ENCODE assay signal across 23 cellular contexts in the genomic region with DNA sequence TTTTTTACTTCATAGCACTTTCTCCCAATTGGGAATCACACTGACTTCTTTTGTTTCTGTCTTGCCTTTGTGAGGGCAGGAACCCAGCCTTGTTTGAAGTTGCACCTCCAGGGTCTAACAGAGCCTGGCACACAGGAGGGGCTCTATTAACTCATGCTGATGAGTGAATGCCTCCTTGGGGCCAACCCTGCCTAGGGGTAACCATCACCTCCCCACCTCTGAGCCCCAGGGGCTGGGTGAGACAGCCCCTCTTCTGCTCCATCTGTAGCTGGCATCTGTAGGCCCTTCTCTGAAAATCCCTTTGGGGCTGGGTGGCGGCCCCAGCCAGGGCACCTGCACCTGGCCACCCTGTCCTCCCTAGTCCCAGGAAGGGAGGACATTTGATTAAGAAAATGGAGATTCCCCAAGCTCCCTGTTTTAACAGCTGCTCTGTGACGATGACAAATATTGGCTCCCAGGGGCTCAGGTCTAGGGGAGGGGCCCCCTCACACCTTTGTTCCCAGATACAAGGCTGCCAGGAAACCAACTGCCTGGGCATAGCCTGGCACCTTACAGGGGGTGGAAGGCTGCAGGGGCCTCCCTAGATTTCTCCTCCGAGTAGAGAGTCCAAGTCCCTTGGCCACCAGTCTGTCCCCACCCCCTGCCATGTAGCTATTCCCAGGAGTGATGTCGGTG. TPM values are rescaled to one million over a fixed set of nuclear protein-coding genes. Genes with fewer than 3 reads are reported as not detected.
DNase-seq lines count a peak whose midpoint lies in the region; ATAC-seq, FAIRE-seq and TF ChIP-seq lines count a peak whose summit lies in the region.
"Had no signal": no experiment of that assay in that cellular context is flagged by ENCODE, and none has a peak within 500 bp of the region (broad histone marks: within the 10 kb centered on the region; RNA-seq: fewer than 3 reads in every experiment).

No MANE protein-coding gene starts in this region.

- H3K4me3 Mint-ChIP-seq in IgD-negative memory B cell (peak overlapping the region in 1 of 4 donors; percentile 45), immature natural killer cell (no peak overlapping the region)
- H3K4me3 Mint-ChIP-seq: natural killer cell had no signal

- ATAC-seq in GM19397 (IDR thresholded peaks at IDR 0.05; ENCODE audit: unreplicated experiment), result no peak
- ATAC-seq: natural killer cell, psoas muscle had no signal

- H3K27ac Mint-ChIP-seq in IgD-negative memory B cell (peak overlapping the region; percentile 16 to 77 (median 63)), immature natural killer cell (no peak overlapping the region)

- no peak for TF ChIP-seq CTCF in D721Med (IDR thresholded peaks at IDR 0.05; ENCODE audit: insufficient read depth, missing control alignments)

- no peaks in the 10 kb centered on the region for H3K9me3 ChIP-seq in BLaER1 treated with 17β-estradiol and CSF1 and Interleukin-3, amounts not matched to agents 10 nM and 100 nM (replicated peaks in 1 of 11)
- H3K9me3 ChIP-seq: ascending aorta, psoas muscle had no signal

- peaks cover 0 to 35% (median 3%) of the 10 kb centered on the region in 11 experiments; a peak in 11 of 22 replicates for H4K20me1 ChIP-seq in BLaER1 treated with 17β-estradiol and CSF1 and Interleukin-3, amounts not matched to agents 10 nM and 100 nM

- no peak overlapping the region for H3K27ac ChIP-seq in BLaER1 treated with 17β-estradiol and CSF1 and Interleukin-3, amounts not matched to agents 10 nM and 100 nM
- H3K27ac ChIP-seq: ascending aorta, psoas muscle had no signal

- TF ChIP-seq POLR2A in GM12892 (IDR thresholded peaks at IDR 0.05; ENCODE audit: low read depth, low read length), result no peak

- H3K36me3 ChIP-seq in BLaER1 treated with 17β-estradiol and CSF1 and Interleukin-3, amounts not matched to agents 10 nM and 100 nM, result peaks cover 11 to 26% (median 18%) of the 10 kb centered on the region in 11 experiments; a peak in 21 of 22 replicates
- H3K36me3 ChIP-seq: ascending aorta had no signal

- peak overlapping the region in 10 of 11 experiments; percentile 7 to 96 (median 94); a peak in 15 of 22 replicates for H3K4me2 ChIP-seq in BLaER1 treated with 17β-estradiol and CSF1 and Interleukin-3, amounts not matched to agents 10 nM and 100 nM
- H3K4me2 ChIP-seq: smooth muscle cell had no signal

- 0 out of 22 replicates have a peak overlapping the region, but pooled peaks of 1 of the 11 experiments have one; percentile 24 for H3K9ac ChIP-seq in BLaER1 treated with 17β-estradiol and CSF1 and Interleukin-3, amounts not matched to agents 10 nM and 100 nM

- H3K36me3 Mint-ChIP-seq in IgD-negative memory B cell, result peaks cover 3% of the 10 kb centered on the region
- no peaks in the 10 kb centered on the region for H3K36me3 Mint-ChIP-seq in immature natural killer cell
- H3K36me3 Mint-ChIP-seq: natural killer cell had no signal

- DNase-seq in NCI-H69 (lab: John Stamatoyannopoulos, UW), result peak; percentile 97
- peak in 2 of 3 donors; percentile 19 to 25 for DNase-seq in immature natural killer cell
- DNase-seq in GM12892 (ENCODE audit: insufficient read length), result no peak
- no peak for DNase-seq in D721Med (ENCODE audit: insufficient read length, low spot score)
- DNase-seq in T-helper 2 cell, result no peak
- DNase-seq: activated CD4-positive, alpha-beta T cell treated with anti-CD3 and anti-CD28 coated beads for 1 hour; activated gamma-delta T cell treated with Interleukin-2 at 50 U/mL for 16 hours; foreskin fibroblast; GF-D8; mammary epithelial cell; natural killer cell; NCI-H187; NCI-H82; psoas muscle; stimulated activated CD4-positive, alpha-beta T cell treated with anti-CD3 and anti-CD28 coated beads, Interleukin-4, amount 100 ng/mL, for 24 hours had no signal

- H3K27me3 ChIP-seq in BLaER1 treated with 17β-estradiol and CSF1 and Interleukin-3, amounts not matched to agents 10 nM and 100 nM, result no peaks in the 10 kb centered on the region
- H3K27me3 ChIP-seq: ascending aorta had no signal

- H3K9me3 Mint-ChIP-seq in IgD-negative memory B cell (no peaks in the 10 kb centered on the region), immature natural killer cell (no peaks in the 10 kb centered on the region)
- H3K9me3 Mint-ChIP-seq: natural killer cell had no signal

- H3K4me1 Mint-ChIP-seq in IgD-negative memory B cell (peaks cover 14 to 29% (median 20%) of the 10 kb centered on the region in 3 donors), immature natural killer cell (peaks cover 11 to 13% of the 10 kb centered on the region in 2 donors)

- H3K4me1 ChIP-seq in BLaER1 treated with 17β-estradiol and CSF1 and Interleukin-3, amounts not matched to agents 10 nM and 100 nM, result peaks cover 33 to 76% (median 70%) of the 10 kb centered on the region in 10 experiments
- H3K4me1 ChIP-seq: psoas muscle had no signal

- no peaks in the 10 kb centered on the region for H3K27me3 Mint-ChIP-seq in IgD-negative memory B cell
- peaks cover 23 to 45% (median 36%) of the 10 kb centered on the region in 3 donors for H3K27me3 Mint-ChIP-seq in immature natural killer cell (ENCODE audit: low read depth in 3 of 3)

- no peak overlapping the region for H3K4me3 ChIP-seq in BLaER1 treated with 17β-estradiol and CSF1 and Interleukin-3, amounts not matched to agents 10 nM and 100 nM
- H3K4me3 ChIP-seq: ascending aorta, psoas muscle, smooth muscle cell had no signal

- FAIRE-seq in GM12892 (lab: Jason Lieb, UNC) (no peak), D721Med (lab: Jason Lieb, UNC) (no peak)
- FAIRE-seq: GM12891, keratinocyte, RCC 7860 had no signal

RNA-seq across cellular contexts. Expression of a gene that starts 11.8 kb away (rescaled TPM):
- polyA plus RNA-seq in IgD-negative memory B cell (6.4 TPM), immature natural killer cell (1 to 10 TPM; 1.1 to 3.1 (median 1.2) TPM)
- 0.57 TPM for polyA plus RNA-seq in GM12892 (2012; ENCODE audit: missing spikeins)

RNA-seq across cellular contexts. Expression of a gene that starts 32.7 kb away (rescaled TPM):
- polyA plus RNA-seq in IgD-negative memory B cell, result 9.3 TPM
- 1 to 10 TPM in 2 of 3 donors, under 1 TPM in 1; 0.83 to 2.1 (median 1.3) TPM for polyA plus RNA-seq in immature natural killer cell
- polyA plus RNA-seq in GM12892 (2012; ENCODE audit: missing spikeins), result 3.3 TPM

RNA-seq across cellular contexts. Expression of a gene that starts 51.2 kb away (rescaled TPM):
- polyA plus RNA-seq in IgD-negative memory B cell (25.4 TPM), immature natural killer cell (10 to 100 TPM; 25.8 to 50.8 (median 32.2) TPM)
- polyA plus RNA-seq in GM12892 (2012; ENCODE audit: missing spikeins), result 13.5 TPM

Comparison
In these comparisons a context has a peak if more than half of its experiments do, and no peak if none do; other contexts are left out.
1. H3K27ac Mint-ChIP-seq: peak in IgD-negative memory B cell (3 of 3); none in immature natural killer cell (0 of 6).
2. DNase-seq: peak in NCI-H69 (single experiment) and immature natural killer cell (2 of 3); none in GM12892 (single experiment), D721Med (single experiment) and T-helper 2 cell (0 of 5).